Comparison of ENCODE assay signal across 8 cellular contexts in genomic region chr11:61793084-61793828, GRCh38. TPM values are rescaled to one million over a fixed set of nuclear protein-coding genes. Genes with fewer than 3 reads are reported as not detected.
DNase-seq lines count a peak whose midpoint lies in the region; ATAC-seq and TF ChIP-seq lines count a peak whose summit lies in the region.

No MANE protein-coding gene starts in this region.

- peak overlapping the region; percentile 99 for H3K9ac ChIP-seq in GM23248

- no peak for TF ChIP-seq POLR2A in esophagus muscularis mucosa (IDR thresholded peaks at IDR 0.05; ENCODE audit: low read depth)
- TF ChIP-seq POLR2A in prostate gland (IDR thresholded peaks at IDR 0.05), result no peak

- CTCF ChIA-PET in CD4-positive, alpha-beta T cell (lab: Charles Lee), result interaction anchor here (1.0 to 1.9 kb wide), 3 partner anchors 60 to 315 kb away, joined by 3 to 9 read pairs (median 6); no protein-coding TSS in a partner anchor

- WGBS in GM23248 (ENCODE audit: low coverage in 1 of 2, low lambda C conversion rate in 2 of 2, missing lambda C conversion rate in 2 of 2), 2 experiments, result 2% methylated on average over 27 to 29 of the region's 29 CpGs
- 6% methylated on average over 21 of the region's 29 CpGs for WGBS in esophagus muscularis mucosa
- 2% methylated on average over 29 of the region's 29 CpGs for WGBS in prostate gland

- DNase-seq in CD4-positive, alpha-beta T cell, result no peak
- peak; percentile 32 for DNase-seq in GM23248
- DNase-seq in RPMI8226, result peak; percentile 41
- no peak for DNase-seq in esophagus muscularis mucosa (ENCODE audit: extremely low spot score)
- no peak for DNase-seq in prostate gland (ENCODE audit: low spot score)
- no peak for DNase-seq in AG20443 (ENCODE audit: low spot score)
- no peak for DNase-seq in GF-D8 (lab: John Stamatoyannopoulos, UW)

- no peaks in the 10 kb centered on the region for H4K20me1 ChIP-seq in GM23248 (ENCODE audit: insufficient read depth)

- H3K36me3 ChIP-seq in GM23248 (ENCODE audit: low read depth) (0 out of 2 replicates have a peak, but pooled peaks cover 12% of the 10 kb centered on the region), esophagus muscularis mucosa (peaks cover 15 to 35% (median 31%) of the 10 kb centered on the region in 4 donors), prostate gland (peaks cover under 1 to 5% of the 10 kb centered on the region in 2 donors)

- no peak for TF ChIP-seq CTCF in CD4-positive, alpha-beta T cell (IDR thresholded peaks at IDR 0.05)
- TF ChIP-seq CTCF in esophagus muscularis mucosa (IDR thresholded peaks at IDR 0.05) (no peak), prostate gland (IDR thresholded peaks at IDR 0.05) (no peak)

- H3K9me2 ChIP-seq in GM23248 (ENCODE audit: insufficient read depth), result no peaks in the 10 kb centered on the region

- peak; percentile 13 for ATAC-seq in CD4-positive, alpha-beta T cell (ENCODE audit: poor library complexity)
- no peak for ATAC-seq in GM18517 (IDR thresholded peaks at IDR 0.05; ENCODE audit: unreplicated experiment)

- peak overlapping the region; percentile 94 for H3K4me3 Mint-ChIP-seq in CD4-positive, alpha-beta T cell

- no peaks in the 10 kb centered on the region for H3F3A ChIP-seq in GM23248 (ENCODE audit: insufficient read depth)

- H3K4me1 ChIP-seq in GM23248 (ENCODE audit: insufficient read depth), result peaks cover 19% of the 10 kb centered on the region; the same call in 1 of the 2 replicates
- H3K4me1 ChIP-seq in esophagus muscularis mucosa, result peaks cover 25 to 53% (median 37%) of the 10 kb centered on the region in 4 donors
- peaks cover 16% of the 10 kb centered on the region for H3K4me1 ChIP-seq in prostate gland (replicated peaks)

- H3K27me3 Mint-ChIP-seq in CD4-positive, alpha-beta T cell, result no peaks in the 10 kb centered on the region

- H3K79me2 ChIP-seq in GM23248 (ENCODE audit: insufficient read depth), result peaks cover 81% of the 10 kb centered on the region

- H3K27ac ChIP-seq in CD4-positive, alpha-beta T cell (ENCODE audit: low read depth, low read length), result peak overlapping the region; percentile 93
- H3K27ac ChIP-seq in GM23248 (peak overlapping the region; percentile 98), esophagus muscularis mucosa (replicated peaks in 1 of 4) (peak overlapping the region; percentile 92 to 96 (median 94)), prostate gland (peak overlapping the region; percentile 88 to 92)

- no peaks in the 10 kb centered on the region for H3K9me3 ChIP-seq in CD4-positive, alpha-beta T cell (ENCODE audit: control insufficient read depth, low read length)
- H3K9me3 ChIP-seq in GM23248 (ENCODE audit: low read depth) (no peaks in the 10 kb centered on the region), esophagus muscularis mucosa (no peaks in the 10 kb centered on the region), prostate gland (no peaks in the 10 kb centered on the region)

- H3K27me3 ChIP-seq in CD4-positive, alpha-beta T cell (ENCODE audit: control insufficient read depth, insufficient read depth, low read length), result no peaks in the 10 kb centered on the region
- no peaks in the 10 kb centered on the region for H3K27me3 ChIP-seq in GM23248 (replicated peaks; ENCODE audit: insufficient read depth)
- no peaks in the 10 kb centered on the region for H3K27me3 ChIP-seq in esophagus muscularis mucosa
- H3K27me3 ChIP-seq in prostate gland (replicated peaks; ENCODE audit: insufficient read depth), result no peaks in the 10 kb centered on the region

- intact Hi-C loops in CD4-positive, alpha-beta T cell (cut with DNase I, micrococcal nuclease), result loop anchor here (5.0 to 10.0 kb wide), 3 partner anchors 172 to 872 kb away; partner anchors contain the start of genes C11orf98 (in 1 of the 2), CSKMT (in 1 of the 2), FTH1 (in 1 of the 2) and SDHAF2 (in 1 of the 2)
- intact Hi-C loops in esophagus muscularis mucosa (cut with DNase I), result loop anchor here (10.0 kb wide), 1 partner anchor 292 kb away; no protein-coding TSS in a partner anchor
- intact Hi-C loops in prostate gland (cut with DNase I), result no loop called here

- peak overlapping the region; percentile 95 for H3K27ac Mint-ChIP-seq in CD4-positive, alpha-beta T cell

- POLR2A ChIA-PET in CD4-positive, alpha-beta T cell (lab: Charles Lee), result interaction anchor here (0.6 to 2.8 kb wide), 9 partner anchors 14 to 578 kb away, joined by 3 to 12 read pairs (median 4); partner anchors contain the start of gene FTH1

- no peak for TF ChIP-seq EP300 in esophagus muscularis mucosa (IDR thresholded peaks at IDR 0.05)

- H3K4me2 ChIP-seq in GM23248 (ENCODE audit: unreplicated experiment), result peak overlapping the region; percentile 86

- H3K9me3 Mint-ChIP-seq in CD4-positive, alpha-beta T cell, result no peaks in the 10 kb centered on the region

- in situ Hi-C loops in GM23248 (cut with MboI), result no loop called here

- peak overlapping the region; percentile 88 for H2AFZ ChIP-seq in GM23248

- H3K4me3 ChIP-seq in GM23248 (peak overlapping the region; percentile 95), esophagus muscularis mucosa (peak overlapping the region; percentile 64 to 87 (median 82)), prostate gland (peak overlapping the region; percentile 63 to 77)

- H3K36me3 Mint-ChIP-seq in CD4-positive, alpha-beta T cell (ENCODE audit: low read depth), result peaks cover 45% of the 10 kb centered on the region

- H3K4me1 Mint-ChIP-seq in CD4-positive, alpha-beta T cell (ENCODE audit: low read depth), result peaks cover 44% of the 10 kb centered on the region

RNA-seq across cellular contexts. Expression of gene FEN1, which starts 0.5 kb away (rescaled TPM):
- 1 to 10 TPM; 7.5 to 9.1 TPM for total RNA-seq in CD4-positive, alpha-beta T cell
- 29.0 and 29.2 TPM in 2 replicates for total RNA-seq in GM23248 (2014; rRNA removed; shearing (Covaris generic))
- 29.1 and 31.5 TPM in 2 replicates for polyA plus RNA-seq in GM23248 (2016; fragmentation: Nextera tagmentation; extraction: Ambion mirVana)
- total RNA-seq in esophagus muscularis mucosa, result 10 to 100 TPM in 1 of 4 donors, 1 to 10 TPM in 3; 5.0 to 10.2 (median 7.5) TPM
- 10 to 100 TPM; 12.8 to 18.4 TPM for total RNA-seq in prostate gland

RNA-seq across cellular contexts. Expression of gene TMEM258, which starts 0.9 kb away (rescaled TPM):
- total RNA-seq in CD4-positive, alpha-beta T cell, result 10 to 100 TPM; 55.2 to 56.0 TPM
- 28.5 and 72.8 TPM in 2 replicates for total RNA-seq in GM23248 (2014; rRNA removed; shearing (Covaris generic))
- 258 and 259 TPM in 2 replicates for polyA plus RNA-seq in GM23248 (2016; fragmentation: Nextera tagmentation; extraction: Ambion mirVana)
- total RNA-seq in esophagus muscularis mucosa, result 10 to 100 TPM; 34.5 to 48.2 (median 43.8) TPM
- total RNA-seq in prostate gland, result 10 to 100 TPM; 34.8 to 82.9 TPM

RNA-seq across cellular contexts. Expression of gene FADS1, which starts 23.5 kb away (rescaled TPM):
- under 1 TPM; 0.56 to 0.77 TPM for total RNA-seq in CD4-positive, alpha-beta T cell
- 12.9 and 44.9 TPM in 2 replicates for total RNA-seq in GM23248 (2014; rRNA removed; shearing (Covaris generic))
- 19.7 and 21.6 TPM in 2 replicates for polyA plus RNA-seq in GM23248 (2016; fragmentation: Nextera tagmentation; extraction: Ambion mirVana)
- total RNA-seq in esophagus muscularis mucosa, result 10 to 100 TPM; 20.2 to 26.0 (median 23.8) TPM
- 10 to 100 TPM; 15.0 to 38.7 TPM for total RNA-seq in prostate gland

RNA-seq across cellular contexts. Expression of gene FADS2, which starts 34.8 kb away (rescaled TPM):
- under 1 TPM; 0.08 to 0.33 TPM for total RNA-seq in CD4-positive, alpha-beta T cell
- total RNA-seq in GM23248 (2014; rRNA removed; shearing (Covaris generic)), result 5.2 and 7.7 TPM in 2 replicates
- 5.5 and 6.3 TPM in 2 replicates for polyA plus RNA-seq in GM23248 (2016; fragmentation: Nextera tagmentation; extraction: Ambion mirVana)
- total RNA-seq in esophagus muscularis mucosa (10 to 100 TPM; 15.9 to 32.8 (median 28.0) TPM), prostate gland (100 to 1,000 TPM in 1 of 2 donors, 10 to 100 TPM in 1; 67.5 to 213 TPM)

RNA-seq across cellular contexts. Expression of gene MYRF, which starts 40.8 kb away (rescaled TPM):
- under 1 TPM; 0.31 to 0.49 TPM for total RNA-seq in CD4-positive, alpha-beta T cell
- not detected in 2 replicates for total RNA-seq in GM23248 (2014; rRNA removed; shearing (Covaris generic))
- polyA plus RNA-seq in GM23248 (2016; fragmentation: Nextera tagmentation; extraction: Ambion mirVana), result 0.05 and 0.16 TPM in 2 replicates
- total RNA-seq in esophagus muscularis mucosa, result under 1 TPM; under 0.01 to 0.71 (median 0.40) TPM
- total RNA-seq in prostate gland, result 1 to 10 TPM in 1 of 2 donors, under 1 TPM in 1; 0.77 to 3.4 TPM

Comparison
In these comparisons a context has a peak if more than half of its experiments do, and no peak if none do; other contexts are left out.
1. DNase-seq: peak in GM23248 (single experiment) and RPMI8226 (single experiment); none in CD4-positive, alpha-beta T cell (0 of 10), esophagus muscularis mucosa (single experiment), prostate gland (single experiment), AG20443 (single experiment) and GF-D8 (single experiment).
2. Peak in every context shown above with its lines, with median percentiles within 50 percentile points of each other: H3K27ac ChIP-seq and H3K4me3 ChIP-seq.